ENCODE assay signal across 1 cellular context in genomic region chr1:39509360-39510009, GRCh38.
TF ChIP-seq lines count a peak whose summit lies in the region.

No MANE protein-coding gene starts in this region.

TF ChIP-seq in GM23338, 12 proteins besides CTCF, POLR2A, EP300 and RAD21 (continued from another document):
- TF ChIP-seq REST (IDR thresholded peaks at IDR 0.05; ENCODE audit: unreplicated experiment): no peak
- TF ChIP-seq POLR2AphosphoS5 (IDR thresholded peaks at IDR 0.05; ENCODE audit: low read depth): no peak
